ENCODE assay signal across 19 cellular contexts in the genomic region with DNA sequence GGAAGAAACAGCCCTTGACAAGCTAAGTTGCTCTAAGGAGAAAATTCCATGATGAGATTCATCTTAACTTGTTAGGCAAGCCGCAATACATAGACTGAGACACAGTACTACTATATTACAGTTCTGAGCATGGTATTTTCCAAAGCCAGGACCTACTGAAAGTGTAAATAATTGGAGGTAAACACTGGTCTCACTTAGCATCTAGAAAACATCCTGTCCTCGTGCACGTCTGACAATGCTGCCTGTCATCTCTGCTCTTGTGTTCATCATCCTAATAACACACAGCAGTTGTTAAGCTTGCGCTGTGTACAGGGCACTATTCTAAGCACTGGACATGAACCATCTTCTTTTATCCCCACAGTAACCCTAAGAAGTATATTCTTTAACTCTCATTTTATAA.
DNase-seq lines count a peak whose midpoint lies in the region; ATAC-seq and TF ChIP-seq lines count a peak whose summit lies in the region.
"Had no signal": no experiment of that assay in that cellular context is flagged by ENCODE, and none has a peak within 500 bp of the region (broad histone marks: within the 10 kb centered on the region; RNA-seq: fewer than 3 reads in every experiment).

No MANE protein-coding gene starts in this region.

- TF ChIP-seq CTCF in neural crest cell (conservative IDR thresholded peaks at IDR 0.05) (no peak), OCI-LY7 (conservative IDR thresholded peaks at IDR 0.05; ENCODE audit: low read length) (no peak)

- no peak overlapping the region for H3K4me2 ChIP-seq in OCI-LY7 (ENCODE audit: low read length)
- H3K4me2 ChIP-seq: GM23338 had no signal

- H3K4me3 ChIP-seq in OCI-LY7 (ENCODE audit: low read depth, low read length, poor library complexity, severe bottlenecking), result no peak overlapping the region
- H3K4me3 ChIP-seq: GM23338, K562 had no signal

- H3K9me3 Mint-ChIP-seq in immature natural killer cell (no peaks in the 10 kb centered on the region), neural crest cell (no peaks in the 10 kb centered on the region)
- peaks cover 0 to 4% of the 10 kb centered on the region in 2 donors for H3K9me3 Mint-ChIP-seq in stimulated activated naive CD8-positive, alpha-beta T cell treated with anti-CD3 and anti-CD28 coated beads, Interleukin-15, amount 100 ng/mL, for 72 hours
- H3K9me3 Mint-ChIP-seq in activated CD4-positive, alpha-beta memory T cell treated with anti-CD3 and anti-CD28 coated beads, Interleukin-2, amount 10 ng/mL, durations not matched to agents 7 days and 5 days, result no peaks in the 10 kb centered on the region
- H3K9me3 Mint-ChIP-seq: GM23338, H9 had no signal

- H3K9me2 ChIP-seq in OCI-LY7 (ENCODE audit: insufficient read depth, low read length), result no peaks in the 10 kb centered on the region

- H3K27ac ChIP-seq in OCI-LY7 (ENCODE audit: low read depth, low read length, poor library complexity, severe bottlenecking), result no peak overlapping the region
- H3K27ac ChIP-seq: C4-2B, RWPE1 had no signal

- H3K27me3 Mint-ChIP-seq in immature natural killer cell (ENCODE audit: low read depth in 3 of 3), result peaks cover 0 to 1% (median 0%) of the 10 kb centered on the region in 3 donors
- no peaks in the 10 kb centered on the region for H3K27me3 Mint-ChIP-seq in neural crest cell (ENCODE audit: low read depth)
- no peaks in the 10 kb centered on the region for H3K27me3 Mint-ChIP-seq in stimulated activated naive CD8-positive, alpha-beta T cell treated with anti-CD3 and anti-CD28 coated beads, Interleukin-15, amount 100 ng/mL, for 72 hours
- no peaks in the 10 kb centered on the region for H3K27me3 Mint-ChIP-seq in activated CD4-positive, alpha-beta memory T cell treated with anti-CD3 and anti-CD28 coated beads, Interleukin-2, amount 10 ng/mL, durations not matched to agents 7 days and 5 days
- H3K27me3 Mint-ChIP-seq: B cell had no signal

- DNase-seq in SK-MEL-5 (ENCODE audit: low read depth, low spot score) (peak; percentile 55), immature natural killer cell (no peak), neural crest cell (ENCODE audit: low read depth, low spot score) (no peak), SW 1271 (lab: John Stamatoyannopoulos, UW) (no peak), OCI-LY7 (ENCODE audit: low spot score) (no peak)
- DNase-seq in stimulated activated naive CD8-positive, alpha-beta T cell treated with anti-CD3 and anti-CD28 coated beads, Interleukin-15, amount 100 ng/mL, for 72 hours, result no peak
- no peak for DNase-seq in activated CD4-positive, alpha-beta memory T cell treated with anti-CD3 and anti-CD28 coated beads, Interleukin-2, amount 10 ng/mL, durations not matched to agents 7 days and 5 days
- DNase-seq: H9, NCI-H1694, NCI-H2029 treated with DMSO at 0.1 percent for 48 hours, NCI-H446 treated with DMSO at 0.1 percent for 48 hours, NCI-H526, NCI-H82, SHP77 had no signal

- H3K4me3 Mint-ChIP-seq in immature natural killer cell (peak overlapping the region in 2 of 5 donors; percentile 42 to 43), neural crest cell (no peak overlapping the region)
- H3K4me3 Mint-ChIP-seq in stimulated activated naive CD8-positive, alpha-beta T cell treated with anti-CD3 and anti-CD28 coated beads, Interleukin-15, amount 100 ng/mL, for 72 hours, result no peak overlapping the region
- no peak overlapping the region for H3K4me3 Mint-ChIP-seq in activated CD4-positive, alpha-beta memory T cell treated with anti-CD3 and anti-CD28 coated beads, Interleukin-2, amount 10 ng/mL, durations not matched to agents 7 days and 5 days
- H3K4me3 Mint-ChIP-seq: B cell, GM23338, H9 had no signal

- POLR2A ChIA-PET in activated CD4-positive, alpha-beta memory T cell treated with anti-CD3 and anti-CD28 coated beads, Interleukin-2, amount 10 ng/mL, durations not matched to agents 7 days and 5 days (lab: Charles Lee), result no interaction called here
- POLR2A ChIA-PET in OCI-LY7 (lab: Charles Lee), result no interaction called here

- in situ Hi-C loops in SK-MEL-5 (cut with HindIII; ENCODE audit: low pct_unique_long_range_greater_than_20kb, low sequenced_read_pairs), result no loop called here

- H3K36me3 Mint-ChIP-seq in immature natural killer cell, result peaks cover 4 to 5% (median 4%) of the 10 kb centered on the region in 3 donors
- peaks cover 10% of the 10 kb centered on the region for H3K36me3 Mint-ChIP-seq in neural crest cell (ENCODE audit: low read depth)
- peaks cover 69% of the 10 kb centered on the region for H3K36me3 Mint-ChIP-seq in activated CD4-positive, alpha-beta memory T cell treated with anti-CD3 and anti-CD28 coated beads, Interleukin-2, amount 10 ng/mL, durations not matched to agents 7 days and 5 days (ENCODE audit: low read depth)

- no peaks in the 10 kb centered on the region for H3K4me1 ChIP-seq in OCI-LY7 (ENCODE audit: insufficient read depth, low read length, poor library complexity, severe bottlenecking)

- H3K4me1 Mint-ChIP-seq in immature natural killer cell (peaks cover 91 to 99% of the 10 kb centered on the region in 2 donors), neural crest cell (peaks cover 78% of the 10 kb centered on the region)
- H3K4me1 Mint-ChIP-seq in stimulated activated naive CD8-positive, alpha-beta T cell treated with anti-CD3 and anti-CD28 coated beads, Interleukin-15, amount 100 ng/mL, for 72 hours, result peaks cover 39% of the 10 kb centered on the region
- peaks cover 30% of the 10 kb centered on the region for H3K4me1 Mint-ChIP-seq in activated CD4-positive, alpha-beta memory T cell treated with anti-CD3 and anti-CD28 coated beads, Interleukin-2, amount 10 ng/mL, durations not matched to agents 7 days and 5 days

- CTCF ChIA-PET in activated CD4-positive, alpha-beta memory T cell treated with anti-CD3 and anti-CD28 coated beads, Interleukin-2, amount 10 ng/mL, durations not matched to agents 7 days and 5 days (lab: Charles Lee), result no interaction called here
- CTCF ChIA-PET in OCI-LY7 (lab: Charles Lee; ENCODE audit: unreplicated experiment), result no interaction called here

- H3K79me2 ChIP-seq in OCI-LY7 (ENCODE audit: insufficient read depth, low read depth, low read length), result no peaks in the 10 kb centered on the region

- peak overlapping the region; percentile 72 to 92 (median 82) for H3K27ac Mint-ChIP-seq in immature natural killer cell
- peak overlapping the region; percentile 7 for H3K27ac Mint-ChIP-seq in neural crest cell (ENCODE audit: unreplicated experiment)
- no peak overlapping the region for H3K27ac Mint-ChIP-seq in stimulated activated naive CD8-positive, alpha-beta T cell treated with anti-CD3 and anti-CD28 coated beads, Interleukin-15, amount 100 ng/mL, for 72 hours
- H3K27ac Mint-ChIP-seq in activated CD4-positive, alpha-beta memory T cell treated with anti-CD3 and anti-CD28 coated beads, Interleukin-2, amount 10 ng/mL, durations not matched to agents 7 days and 5 days, result no peak overlapping the region
- H3K27ac Mint-ChIP-seq: B cell, GM23338, H9 had no signal

- no peak for ATAC-seq in stimulated activated naive CD8-positive, alpha-beta T cell treated with anti-CD3 and anti-CD28 coated beads, Interleukin-15, amount 100 ng/mL, for 72 hours
- ATAC-seq: GM23338, K562 had no signal

- BruUV-seq in OCI-LY7 (replicated peaks; lab: Mats Ljungman, UMichigan), result no TSS peak

- no peaks in the 10 kb centered on the region for H4K20me1 ChIP-seq in OCI-LY7 (ENCODE audit: insufficient read depth, low read length)

- no peaks in the 10 kb centered on the region for H3K36me3 ChIP-seq in OCI-LY7 (ENCODE audit: insufficient read depth, low read length)

- intact Hi-C loops in OCI-LY7 (cut with micrococcal nuclease; ENCODE audit: unreplicated experiment), result no loop called here

- H2AFZ ChIP-seq in OCI-LY7 (ENCODE audit: low read length), result no peak overlapping the region
- H2AFZ ChIP-seq: GM23338 had no signal

- no peaks in the 10 kb centered on the region for H3K9me3 ChIP-seq in OCI-LY7 (ENCODE audit: low read length)

Comparison
In these comparisons a context has a peak if more than half of its experiments do, and no peak if none do; other contexts are left out.
1. H3K27ac Mint-ChIP-seq: peak in immature natural killer cell (6 of 6) and neural crest cell (single experiment); none in stimulated activated naive CD8-positive, alpha-beta T cell treated with anti-CD3 and anti-CD28 coated beads, Interleukin-15, amount 100 ng/mL, for 72 hours (0 of 2) and activated CD4-positive, alpha-beta memory T cell treated with anti-CD3 and anti-CD28 coated beads, Interleukin-2, amount 10 ng/mL, durations not matched to agents 7 days and 5 days (single experiment).